ENCODE assay signal across 20 cellular contexts in the genomic region with DNA sequence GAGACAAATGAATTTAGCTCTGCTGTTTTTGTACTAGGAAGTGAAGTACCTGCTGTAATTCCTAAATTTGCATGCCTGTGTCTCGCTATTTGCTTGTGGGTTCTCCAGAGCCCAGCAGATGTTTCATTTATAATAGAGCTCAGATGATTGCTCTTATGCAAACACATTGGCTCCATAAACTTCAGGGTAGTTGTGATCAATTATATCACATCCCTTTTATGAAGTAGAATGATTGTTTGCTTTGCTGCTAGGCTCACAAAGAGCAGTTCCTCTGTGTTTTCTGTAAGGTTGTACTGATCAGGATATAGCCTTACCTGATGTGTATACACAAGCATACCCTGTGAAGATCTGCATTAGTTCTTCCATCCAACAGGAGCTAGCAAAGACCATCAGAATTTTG.
DNase-seq lines count a peak whose midpoint lies in the region; ATAC-seq and TF ChIP-seq lines count a peak whose summit lies in the region.
"Had no signal": no experiment of that assay in that cellular context is flagged by ENCODE, and none has a peak within 500 bp of the region (broad histone marks: within the 10 kb centered on the region; RNA-seq: fewer than 3 reads in every experiment).

No MANE protein-coding gene starts in this region.

- H3K27me3 Mint-ChIP-seq in T-helper 17 cell, result no peaks in the 10 kb centered on the region
- H3K27me3 Mint-ChIP-seq: activated CD4-positive, alpha-beta memory T cell treated with anti-CD3 and anti-CD28 coated beads, Interleukin-2, amount 10 ng/mL, durations not matched to agents 7 days and 5 days; CD4-positive, CD25-positive, alpha-beta regulatory T cell had no signal

- ATAC-seq in left colon (peak; percentile 85), T-helper 17 cell (no peak)
- ATAC-seq: K562 had no signal

- H3K27me3 ChIP-seq in vagina, result no peaks in the 10 kb centered on the region
- H3K27me3 ChIP-seq in smooth muscle cell (ENCODE audit: low read depth), result peaks cover 8% of the 10 kb centered on the region
- H3K27me3 ChIP-seq: Peyer's patch, sigmoid colon, SJCRH30, transverse colon had no signal

- no peak overlapping the region for H3K27ac Mint-ChIP-seq in T-helper 17 cell
- H3K27ac Mint-ChIP-seq: activated CD4-positive, alpha-beta memory T cell treated with anti-CD3 and anti-CD28 coated beads, Interleukin-2, amount 10 ng/mL, durations not matched to agents 7 days and 5 days; CD4-positive, CD25-positive, alpha-beta regulatory T cell; progenitor cell of endocrine pancreas had no signal

- H3K4me3 ChIP-seq in vagina (no peak overlapping the region), smooth muscle cell (no peak overlapping the region)
- H3K4me3 ChIP-seq: K562, Peyer's patch, sigmoid colon, SJCRH30, transverse colon had no signal

- H3K27ac ChIP-seq in vagina (no peak overlapping the region), smooth muscle cell (ENCODE audit: low read depth) (no peak overlapping the region)
- H3K27ac ChIP-seq: Peyer's patch, sigmoid colon, SJCRH30, transverse colon had no signal

- TF ChIP-seq POLR2A in vagina (IDR thresholded peaks at IDR 0.05), result no peak

- 76% methylated on average over 1 of the region's 1 CpG for WGBS in smooth muscle cell (ENCODE audit: low lambda C conversion rate)

- intact Hi-C loops in left colon (cut with DNase I, micrococcal nuclease), result no loop called here
- intact Hi-C loops in vagina (cut with DNase I), result no loop called here

- no peaks in the 10 kb centered on the region for H3K36me3 Mint-ChIP-seq in T-helper 17 cell (ENCODE audit: low read depth)
- H3K36me3 Mint-ChIP-seq: CD4-positive, CD25-positive, alpha-beta regulatory T cell had no signal

- no peak overlapping the region for H3K4me3 Mint-ChIP-seq in T-helper 17 cell
- H3K4me3 Mint-ChIP-seq: activated CD4-positive, alpha-beta memory T cell treated with anti-CD3 and anti-CD28 coated beads, Interleukin-2, amount 10 ng/mL, durations not matched to agents 7 days and 5 days; CD4-positive, CD25-positive, alpha-beta regulatory T cell had no signal

- no peak overlapping the region for H3K4me2 ChIP-seq in smooth muscle cell

- DNase-seq in NCI-H1092 (lab: John Stamatoyannopoulos, UW), result peak; percentile 87
- peak; percentile 85 for DNase-seq in NCI-H187 treated with DMSO at 0.1 percent for 48 hours (lab: John Stamatoyannopoulos, UW)
- peak; percentile 99 to 100 for DNase-seq in NCI-H526 (lab: John Stamatoyannopoulos, UW)
- DNase-seq in left colon, result no peak
- DNase-seq in vagina (ENCODE audit: extremely low spot score in 2 of 2), result no peak
- no peak for DNase-seq in T-helper 17 cell
- no peak for DNase-seq in smooth muscle cell (lab: John Stamatoyannopoulos, UW; ENCODE audit: unreplicated experiment)
- DNase-seq: activated CD4-positive, alpha-beta memory T cell treated with anti-CD3 and anti-CD28 coated beads, Interleukin-2, amount 10 ng/mL, durations not matched to agents 7 days and 5 days; activated CD4-positive, CD25-positive, alpha-beta regulatory T cell treated with anti-CD3 and anti-CD28 coated beads, Interleukin-2, amount 50 U/mL, for 72 hours; activated effector memory CD4-positive, alpha-beta T cell treated with anti-CD3 and anti-CD28 coated beads, Interleukin-2, amount 50 U/mL, for 16 hours; CD4-positive, CD25-positive, alpha-beta regulatory T cell; glutamatergic neuron; NCI-H2227 treated with DMSO at 0.1 percent for 48 hours; Peyer's patch; sigmoid colon; SJCRH30; stimulated activated CD4-positive, alpha-beta T cell treated with anti-CD3 and anti-CD28 coated beads, Interleukin-15, amount 100 ng/mL, for 24 hours; transverse colon had no signal

- H3K9ac ChIP-seq in smooth muscle cell (ENCODE audit: low read depth), result no peak overlapping the region

- H3K9me3 ChIP-seq in vagina, result no peaks in the 10 kb centered on the region
- H3K9me3 ChIP-seq in T-helper 17 cell (ENCODE audit: control insufficient read depth, low read length, poor library complexity, severe bottlenecking), result no peaks in the 10 kb centered on the region
- no peaks in the 10 kb centered on the region for H3K9me3 ChIP-seq in smooth muscle cell (replicated peaks; ENCODE audit: low read depth)
- H3K9me3 ChIP-seq: Peyer's patch, sigmoid colon, SJCRH30, transverse colon had no signal

- H3K36me3 ChIP-seq in vagina, result no peaks in the 10 kb centered on the region
- H3K36me3 ChIP-seq in smooth muscle cell (ENCODE audit: low read depth), result no peaks in the 10 kb centered on the region
- H3K36me3 ChIP-seq: Peyer's patch, sigmoid colon, SJCRH30, transverse colon had no signal

- no peaks in the 10 kb centered on the region for H4K20me1 ChIP-seq in smooth muscle cell (ENCODE audit: low read depth)

- no peaks in the 10 kb centered on the region for H3F3A ChIP-seq in smooth muscle cell (ENCODE audit: low read depth)

- H3K4me1 ChIP-seq in vagina, result no peaks in the 10 kb centered on the region
- no peaks in the 10 kb centered on the region for H3K4me1 ChIP-seq in smooth muscle cell (ENCODE audit: low read depth)
- H3K4me1 ChIP-seq: Peyer's patch, sigmoid colon, SJCRH30, transverse colon had no signal

- H2AFZ ChIP-seq in smooth muscle cell (ENCODE audit: low read depth), result no peak overlapping the region

- TF ChIP-seq CTCF in vagina (IDR thresholded peaks at IDR 0.05) (no peak), smooth muscle cell (IDR thresholded peaks at IDR 0.05; ENCODE audit: borderline replicate concordance, insufficient read depth, poor library complexity, severe bottlenecking) (no peak)

- H3K4me1 Mint-ChIP-seq in T-helper 17 cell, result no peaks in the 10 kb centered on the region
- H3K4me1 Mint-ChIP-seq: activated CD4-positive, alpha-beta memory T cell treated with anti-CD3 and anti-CD28 coated beads, Interleukin-2, amount 10 ng/mL, durations not matched to agents 7 days and 5 days; CD4-positive, CD25-positive, alpha-beta regulatory T cell had no signal

- H3K79me2 ChIP-seq in smooth muscle cell (ENCODE audit: low read depth), result no peaks in the 10 kb centered on the region

Comparison
In these comparisons a context has a peak if more than half of its experiments do, and no peak if none do; other contexts are left out.
1. DNase-seq: peak in NCI-H1092 (single experiment), NCI-H187 treated with DMSO at 0.1 percent for 48 hours (single experiment) and NCI-H526 (2 of 2); none in left colon (0 of 2), vagina (0 of 2), T-helper 17 cell (0 of 3) and smooth muscle cell (single experiment).